Comparison of ENCODE assay signal across 8 cellular contexts in genomic region chr19:1355974-1356865, GRCh38. TPM values are rescaled to one million over a fixed set of nuclear protein-coding genes. Genes with fewer than 3 reads are reported as not detected.
A peak's percentile ranks its signal among the peaks of the same experiment; 100 is the strongest.
DNase-seq lines count a peak whose midpoint lies in the region; ATAC-seq and TF ChIP-seq lines count a peak whose summit lies in the region.

No MANE protein-coding gene starts in this region.

- H3K27me3 Mint-ChIP-seq in dendritic cell treated with granulocyte-macrophage colony-stimulating factor and Interleukin-4, amounts not matched to agents 40 ng/mL and 50 ng/mL, for 4 days = peaks cover 6% of the 10 kb centered on the region
- H3K27me3 Mint-ChIP-seq in naive thymus-derived CD8-positive, alpha-beta T cell = no peaks in the 10 kb centered on the region

- TF ChIP-seq CTCF in BE2C (IDR thresholded peaks at IDR 0.05; ENCODE audit: low read depth, low read length) = no peak

- no peak for ATAC-seq in naive thymus-derived CD8-positive, alpha-beta T cell
- ATAC-seq in HG03097 (IDR thresholded peaks at IDR 0.05; ENCODE audit: low FRiP score, unreplicated experiment) = no peak
- no peak for ATAC-seq in GM18520 (IDR thresholded peaks at IDR 0.05; ENCODE audit: unreplicated experiment)

- H3K27me3 ChIP-seq in BE2C = no peaks in the 10 kb centered on the region

- POLR2A ChIA-PET in naive thymus-derived CD8-positive, alpha-beta T cell (lab: Charles Lee) = interaction anchor here (0.8 to 2.3 kb wide), 3 partner anchors 27 to 87 kb away, joined by 3 to 11 read pairs (median 4); partner anchors contain the start of genes CIRBP and NDUFS7

- H3K27ac Mint-ChIP-seq in dendritic cell treated with granulocyte-macrophage colony-stimulating factor and Interleukin-4, amounts not matched to agents 40 ng/mL and 50 ng/mL, for 4 days = peak overlapping the region; percentile 86
- H3K27ac Mint-ChIP-seq in naive thymus-derived CD8-positive, alpha-beta T cell = peak overlapping the region; percentile 12 to 90 (median 72)

- peak overlapping the region; percentile 80 for H3K4me3 Mint-ChIP-seq in dendritic cell treated with granulocyte-macrophage colony-stimulating factor and Interleukin-4, amounts not matched to agents 40 ng/mL and 50 ng/mL, for 4 days
- peak overlapping the region; percentile 72 to 96 (median 87) for H3K4me3 Mint-ChIP-seq in naive thymus-derived CD8-positive, alpha-beta T cell

- peaks cover 30% of the 10 kb centered on the region for H3K36me3 ChIP-seq in BE2C

- DNase-seq in BE2C (no peak), NCI-H1105 (lab: John Stamatoyannopoulos, UW) (peak; percentile 23), epidermal melanocyte (ENCODE audit: insufficient read length, low spot score) (no peak), NCI-H748 treated with DMSO at 0.1 percent for 48 hours (lab: John Stamatoyannopoulos, UW) (no peak)
- no peak for DNase-seq in naive thymus-derived CD8-positive, alpha-beta T cell

- peaks cover 25% of the 10 kb centered on the region for H3K4me1 Mint-ChIP-seq in dendritic cell treated with granulocyte-macrophage colony-stimulating factor and Interleukin-4, amounts not matched to agents 40 ng/mL and 50 ng/mL, for 4 days (ENCODE audit: low read depth)
- H3K4me1 Mint-ChIP-seq in naive thymus-derived CD8-positive, alpha-beta T cell = peaks cover 11 to 25% (median 16%) of the 10 kb centered on the region in 4 donors

- H3K9me3 Mint-ChIP-seq in dendritic cell treated with granulocyte-macrophage colony-stimulating factor and Interleukin-4, amounts not matched to agents 40 ng/mL and 50 ng/mL, for 4 days = no peaks in the 10 kb centered on the region
- no peaks in the 10 kb centered on the region for H3K9me3 Mint-ChIP-seq in naive thymus-derived CD8-positive, alpha-beta T cell

- peaks cover 26% of the 10 kb centered on the region for H3K4me1 ChIP-seq in BE2C

- no peaks in the 10 kb centered on the region for H3K9me3 ChIP-seq in BE2C

- intact Hi-C loops in dendritic cell treated with granulocyte-macrophage colony-stimulating factor and Interleukin-4, amounts not matched to agents 40 ng/mL and 50 ng/mL, for 4 days (cut with micrococcal nuclease) = no loop called here

- peaks cover 52% of the 10 kb centered on the region for H3K36me3 Mint-ChIP-seq in dendritic cell treated with granulocyte-macrophage colony-stimulating factor and Interleukin-4, amounts not matched to agents 40 ng/mL and 50 ng/mL, for 4 days (ENCODE audit: low read depth)
- peaks cover 0 to 38% (median 15%) of the 10 kb centered on the region in 3 donors for H3K36me3 Mint-ChIP-seq in naive thymus-derived CD8-positive, alpha-beta T cell

- H3K4me3 ChIP-seq in BE2C (ENCODE audit: low read depth, low read length) = peak overlapping the region; percentile 72

RNA-seq across cellular contexts. Expression of gene NDUFS7, which starts 27.5 kb away (rescaled TPM):
- 569 TPM for polyA plus RNA-seq in BE2C (2012; ENCODE audit: insufficient read depth, insufficient read length, low read depth)
- 10 to 100 TPM; 65.3 to 74.3 TPM for total RNA-seq in naive thymus-derived CD8-positive, alpha-beta T cell
- 100 to 1,000 TPM; 211 to 233 (median 215) TPM for polyA plus RNA-seq in naive thymus-derived CD8-positive, alpha-beta T cell

RNA-seq across cellular contexts. Expression of gene GAMT, which starts 45.1 kb away (rescaled TPM):
- polyA plus RNA-seq in BE2C (2012; ENCODE audit: insufficient read depth, insufficient read length, low read depth) = 17.9 TPM
- total RNA-seq in naive thymus-derived CD8-positive, alpha-beta T cell = 10 to 100 TPM; 14.0 to 18.0 TPM
- polyA plus RNA-seq in naive thymus-derived CD8-positive, alpha-beta T cell = 10 to 100 TPM; 29.4 to 33.6 (median 30.7) TPM

RNA-seq across cellular contexts. Expression of gene DAZAP1, which starts 51.2 kb away (rescaled TPM):
- 146 TPM for polyA plus RNA-seq in BE2C (2012; ENCODE audit: insufficient read depth, insufficient read length, low read depth)
- total RNA-seq in naive thymus-derived CD8-positive, alpha-beta T cell = 100 to 1,000 TPM; 166 TPM
- 1 to 10 TPM; 5.9 to 8.5 (median 7.5) TPM for polyA plus RNA-seq in naive thymus-derived CD8-positive, alpha-beta T cell
